In genomic region chr2:11033114-11033513, GRCh38 we compare ENCODE assay signal across 7 cellular contexts.
"Had no signal": no experiment of that assay in that cellular context is flagged by ENCODE, and none has a peak within 500 bp of the region (broad histone marks: within the 10 kb centered on the region; RNA-seq: fewer than 3 reads in every experiment).

No MANE protein-coding gene starts in this region.

- H3K4me3 Mint-ChIP-seq: IgD-negative memory B cell had no signal

- H3K4me1 Mint-ChIP-seq: IgD-negative memory B cell had no signal

- H3K27ac Mint-ChIP-seq: IgD-negative memory B cell had no signal

- DNase-seq: IMR-90, KBM-7, KG1 had no signal

- ATAC-seq: K562 had no signal

- H3K36me3 Mint-ChIP-seq: IgD-negative memory B cell had no signal

- H3K4me3 ChIP-seq: K562 had no signal

- H3K27ac ChIP-seq: HL-60 had no signal

- FAIRE-seq: HTR-8/SVneo, K562 had no signal
